ENCODE assay signal across 7 cellular contexts in genomic region chr16:88170471-88170991, GRCh38.
DNase-seq lines count a peak whose midpoint lies in the region; ATAC-seq, FAIRE-seq and TF ChIP-seq lines count a peak whose summit lies in the region.
"Not testable (repeated sequence)": the region's sequence is repeated elsewhere in the genome, so short reads cannot be mapped to it uniquely, and the experiment has no call there.

No MANE protein-coding gene starts in this region.

- intact Hi-C loops in kidney (cut with DNase I); natural killer cell (cut with micrococcal nuclease); spleen (cut with DNase I; ENCODE audit: low total_unique reads): not testable (repeated sequence)

- peak; percentile 76 to 84 for DNase-seq in Kasumi-1 (lab: John Stamatoyannopoulos, UW)
- DNase-seq in NCI-H510A treated with DMSO at 0.1 percent for 48 hours (lab: John Stamatoyannopoulos, UW), result peak; percentile 39
- peak; percentile 62 for DNase-seq in UCSD-AML1 (lab: John Stamatoyannopoulos, UW; ENCODE audit: unreplicated experiment)
- peak; percentile 44 for DNase-seq in bronchial epithelial cell (ENCODE audit: low read depth)
- DNase-seq in kidney, result peak; percentile 42
- not testable (repeated sequence) for DNase-seq in natural killer cell
- peak; percentile 51 for DNase-seq in spleen

- not testable (repeated sequence) for H3K9me3 ChIP-seq in kidney (ENCODE audit: control insufficient read depth in 1 of 2, low read length in 2 of 2); spleen

- FAIRE-seq in bronchial epithelial cell (lab: Jason Lieb, UNC); kidney (lab: Jason Lieb, UNC): not testable (repeated sequence)

- not testable (repeated sequence) for H3K36me3 Mint-ChIP-seq in natural killer cell

- H3K9ac ChIP-seq in kidney (ENCODE audit: low read length in 2 of 2), result not testable (repeated sequence)

- H3K36me3 ChIP-seq in bronchial epithelial cell (ENCODE audit: control insufficient read depth, insufficient read depth, low read length); kidney (ENCODE audit: control insufficient read depth in 1 of 2, insufficient read depth in 2 of 2, low read length in 2 of 2); spleen: not testable (repeated sequence)

- not testable (repeated sequence) for H3K4me1 Mint-ChIP-seq in natural killer cell

- not testable (repeated sequence) for H3K4me3 Mint-ChIP-seq in natural killer cell

- H3K27me3 ChIP-seq in bronchial epithelial cell (ENCODE audit: control insufficient read depth, insufficient read depth, low read length), result not testable (repeated sequence)
- peaks cover 0 to 13% (median 0%) of the 10 kb centered on the region in 7 donors for H3K27me3 ChIP-seq in spleen (replicated peaks in 1 of 7)

- TF ChIP-seq POLR2A in spleen (IDR thresholded peaks at IDR 0.05), result not testable (repeated sequence)

- not testable (repeated sequence) for H3K27ac Mint-ChIP-seq in natural killer cell

- H3K27me3 Mint-ChIP-seq in natural killer cell (ENCODE audit: low read depth in 2 of 2), result peaks cover 17 to 18% of the 10 kb centered on the region in 2 donors

- not testable (repeated sequence) for H3K4me3 ChIP-seq in bronchial epithelial cell (ENCODE audit: low read depth, low read length); kidney (ENCODE audit: low read length in 2 of 2); spleen

- TF ChIP-seq CTCF in bronchial epithelial cell (IDR thresholded peaks at IDR 0.05; ENCODE audit: insufficient read depth, low read length, severe bottlenecking); kidney (IDR thresholded peaks at IDR 0.05; ENCODE audit: borderline replicate concordance, extremely low read depth, insufficient read depth); natural killer cell (IDR thresholded peaks at IDR 0.05); spleen (IDR thresholded peaks at IDR 0.05 in 8 of 11, conservative IDR thresholded peaks at IDR 0.05 in 3 of 11): not testable (repeated sequence)

- 41 to 62% (median 56%) methylated on average over 18 of the region's 18 CpGs for WGBS in spleen, 5 donors

- H3K4me1 ChIP-seq in kidney (ENCODE audit: control insufficient read depth in 1 of 2, insufficient read depth in 1 of 2, low read depth in 1 of 2, low read length in 2 of 2); spleen: not testable (repeated sequence)

- not testable (repeated sequence) for H3K9me3 Mint-ChIP-seq in natural killer cell

- H3K27ac ChIP-seq in kidney (ENCODE audit: low read depth in 2 of 2, low read length in 2 of 2); spleen: not testable (repeated sequence)

- ATAC-seq in natural killer cell, result peak in 2 of 3 donors; percentile 25 to 40
